ENCODE assay signal across 20 cellular contexts in genomic region chr11:42620796-42621195, GRCh38.
"Had no signal": no experiment of that assay in that cellular context is flagged by ENCODE, and none has a peak within 500 bp of the region (broad histone marks: within the 10 kb centered on the region; RNA-seq: fewer than 3 reads in every experiment).

No MANE protein-coding gene starts in this region.

- H3K27ac ChIP-seq: KMS-11, RWPE1 had no signal

- H3K4me2 ChIP-seq: KMS-11 had no signal

- DNase-seq: Kasumi-1, MM.1S, NCI-H1092 treated with DMSO at 0.1 percent for 48 hours, NCI-H1436, NCI-H187, NCI-H2029, NCI-H2081 treated with DMSO at 0.1 percent for 48 hours, NCI-H2171, NCI-H226, NCI-H446, NCI-H510A, NCI-H524 treated with DMSO at 0.1 percent for 48 hours, NCI-H69, NCI-H774, SHP77 had no signal

- FAIRE-seq: HTR-8/SVneo, K562 had no signal

- H3K9ac ChIP-seq: KMS-11 had no signal

- H3K4me3 ChIP-seq: K562 had no signal

- ATAC-seq: K562, Panc1 had no signal
